Comparison of ENCODE assay signal across 8 cellular contexts in the genomic region with DNA sequence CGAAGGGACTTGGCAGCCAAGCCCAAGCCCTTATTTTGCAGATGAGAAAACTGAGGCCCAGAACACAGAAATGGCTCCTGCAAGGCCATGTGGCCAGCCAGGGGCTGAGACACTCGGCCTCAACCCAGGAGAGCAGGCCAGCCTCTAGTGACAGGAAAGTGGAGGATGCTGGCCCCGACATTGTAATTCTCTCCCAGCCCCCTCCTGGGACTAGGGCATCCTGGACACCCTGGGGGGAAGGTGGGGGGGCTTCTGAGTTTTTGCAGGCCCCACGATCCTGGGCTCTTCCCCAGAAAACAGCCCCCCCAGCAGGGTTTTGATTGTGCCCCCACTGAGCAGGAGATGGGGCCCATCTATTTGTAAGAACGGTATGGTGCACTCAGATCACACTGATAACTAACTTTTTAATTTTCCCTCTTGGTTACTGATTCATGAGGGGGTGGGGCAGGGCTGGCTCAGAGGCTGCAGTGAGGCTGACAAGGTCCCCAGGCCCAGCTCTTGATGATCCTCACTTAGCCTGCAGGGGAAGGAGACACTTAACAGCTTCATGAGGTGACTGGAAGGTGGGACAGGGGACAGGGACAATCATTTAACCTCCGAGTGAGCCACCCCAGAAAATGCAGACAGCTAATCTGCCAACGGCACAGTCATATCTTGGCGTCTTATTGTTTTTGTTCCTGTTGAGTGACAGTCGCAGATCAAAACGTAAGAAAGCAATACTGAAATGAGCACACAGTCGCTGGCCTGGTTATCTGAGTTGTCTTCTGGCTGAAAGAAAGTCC. TPM values are rescaled to one million over a fixed set of nuclear protein-coding genes. Genes with fewer than 3 reads are reported as not detected.
DNase-seq lines count a peak whose midpoint lies in the region; ATAC-seq, FAIRE-seq and TF ChIP-seq lines count a peak whose summit lies in the region.

No MANE protein-coding gene starts in this region.

- no peak for TF ChIP-seq CTCF in heart left ventricle (IDR thresholded peaks at IDR 0.05)
- TF ChIP-seq CTCF in endothelial cell of umbilical vein (IDR thresholded peaks at IDR 0.05; ENCODE audit: extremely low read depth in 1 of 2, insufficient read depth in 1 of 2, low read depth in 1 of 2, low read length in 2 of 2) = no peak

- dilution Hi-C loops in endothelial cell of umbilical vein (cut with MboI; ENCODE audit: extremely low pct_ligation_motif_present, low sequenced_read_pairs) = no loop called here

- TF ChIP-seq POLR2A in heart left ventricle (IDR thresholded peaks at IDR 0.05) = no peak
- no peak for TF ChIP-seq POLR2A in endothelial cell of umbilical vein (IDR thresholded peaks at IDR 0.05; ENCODE audit: low read depth, low read length)

- no peaks in the 10 kb centered on the region for H4K20me1 ChIP-seq in endothelial cell of umbilical vein (replicated peaks; ENCODE audit: control insufficient read depth, extremely low read depth, insufficient read depth, low read length)

- CTCF ChIA-PET in T-cell (lab: Charles Lee) (interaction anchor here (0.6 to 0.7 kb wide), 2 partner anchors 20 to 97 kb away, joined by 3 to 6 read pairs; no protein-coding TSS in a partner anchor), endothelial cell of umbilical vein (lab: Charles Lee) (interaction anchor here (1.3 to 1.9 kb wide), 3 partner anchors 15 to 34 kb away, joined by 3 to 8 read pairs (median 5); no protein-coding TSS in a partner anchor)

- WGBS in heart left ventricle, 4 donors = 33 to 53% (median 47%) methylated on average over 11 of the region's 11 CpGs

- H3K9ac ChIP-seq in endothelial cell of umbilical vein (replicated peaks; ENCODE audit: extremely low read depth, insufficient read depth, low read length) = peak overlapping the region; percentile 36

- H3K9me1 ChIP-seq in endothelial cell of umbilical vein (replicated peaks; ENCODE audit: control insufficient read depth, extremely low read depth, insufficient read depth, low read length) = no peaks in the 10 kb centered on the region

- H3K27ac Mint-ChIP-seq in T-cell = peak overlapping the region; percentile 76 to 83

- H3K27ac ChIP-seq in heart left ventricle = peak overlapping the region; percentile 10 to 96 (median 86)
- H3K27ac ChIP-seq in endothelial cell of umbilical vein (ENCODE audit: insufficient read depth, low read depth, low read length) = peak overlapping the region; percentile 56

- ATAC-seq in heart left ventricle = no peak
- no peak for ATAC-seq in Right ventricle myocardium superior (ENCODE audit: poor library complexity)
- ATAC-seq in T-cell (replicated peaks in 1 of 4) = peak in 1 of 4 experiments; percentile 7
- no peak for ATAC-seq in HG02588 (IDR thresholded peaks at IDR 0.05; ENCODE audit: unreplicated experiment)

- peak overlapping the region in 4 of 12 donors; percentile 5 to 29 (median 13) for H3K4me3 ChIP-seq in heart left ventricle
- no peak overlapping the region for H3K4me3 ChIP-seq in endothelial cell of umbilical vein (replicated peaks in 1 of 3; ENCODE audit: insufficient read depth in 1 of 3, low read depth in 1 of 3, low read length in 3 of 3)

- DNase-seq in heart left ventricle (no peak), Right ventricle myocardium superior (no peak), T-cell (no peak), endothelial cell of umbilical vein (ENCODE audit: low read depth, low spot score) (peak; percentile 46), germinal center (ENCODE audit: low spot score) (no peak), hippocampal formation (lab: John Stamatoyannopoulos, UW) (no peak)
- DNase-seq in stimulated activated CD4-positive, alpha-beta T cell treated with anti-CD3 and anti-CD28 coated beads, Interleukin-4, amount 100 ng/mL, for 1 hour = peak; percentile 52

- peak; percentile 85 for FAIRE-seq in endothelial cell of umbilical vein (lab: Jason Lieb, UNC)

- H3K4me1 Mint-ChIP-seq in T-cell = peaks cover 96 to 99% (median 98%) of the 10 kb centered on the region in 3 donors

- H3K27me3 Mint-ChIP-seq in T-cell = no peaks in the 10 kb centered on the region

- peak overlapping the region; percentile 30 for H2AFZ ChIP-seq in endothelial cell of umbilical vein (ENCODE audit: low read depth, low read length)

- H3K27me3 ChIP-seq in heart left ventricle (no peaks in the 10 kb centered on the region), endothelial cell of umbilical vein (ENCODE audit: control insufficient read depth in 2 of 2, insufficient read depth in 2 of 2, low read length in 2 of 2) (no peaks in the 10 kb centered on the region)

- H3K4me3 Mint-ChIP-seq in T-cell = peak overlapping the region; percentile 53 to 73 (median 70)

- peaks cover 0 to 8% (median 3%) of the 10 kb centered on the region in 9 donors for H3K36me3 ChIP-seq in heart left ventricle
- H3K36me3 ChIP-seq in endothelial cell of umbilical vein (ENCODE audit: control insufficient read depth in 2 of 2, extremely low read depth in 1 of 2, insufficient read depth in 2 of 2, low read length in 2 of 2) = no peaks in the 10 kb centered on the region

- H3K9me3 ChIP-seq in heart left ventricle = no peaks in the 10 kb centered on the region
- H3K9me3 ChIP-seq in endothelial cell of umbilical vein (replicated peaks; ENCODE audit: control insufficient read depth, insufficient read depth, low read length) = no peaks in the 10 kb centered on the region

- intact Hi-C loops in heart left ventricle (cut with DNase I) = loop anchor here in 1 of 10 donors (10.0 kb wide), 1 partner anchor 87 kb away; no protein-coding TSS in a partner anchor
- intact Hi-C loops in Right ventricle myocardium superior (cut with DNase I) = no loop called here
- intact Hi-C loops in endothelial cell of umbilical vein (cut with micrococcal nuclease) = loop anchor here (1.0 kb wide), 1 partner anchor 8 kb away; no protein-coding TSS in a partner anchor

- peaks cover 28% of the 10 kb centered on the region for H3K79me2 ChIP-seq in endothelial cell of umbilical vein (ENCODE audit: control insufficient read depth, insufficient read depth, low read length)

- peaks cover 29 to 100% (median 97%) of the 10 kb centered on the region in 12 donors for H3K4me1 ChIP-seq in heart left ventricle
- H3K4me1 ChIP-seq in endothelial cell of umbilical vein (ENCODE audit: control insufficient read depth, extremely low read depth, insufficient read depth, low read length) = peaks cover 82% of the 10 kb centered on the region

- no TSS peak for BruUV-seq in endothelial cell of umbilical vein (replicated peaks; lab: Mats Ljungman, UMichigan)

- peaks cover 6% of the 10 kb centered on the region for H3K36me3 Mint-ChIP-seq in T-cell

- POLR2A ChIA-PET in T-cell (lab: Charles Lee) = interaction anchor here (0.5 to 0.6 kb wide), 3 partner anchors 9 to 176 kb away, joined by 3 to 6 read pairs (median 4); no protein-coding TSS in a partner anchor
- POLR2A ChIA-PET in endothelial cell of umbilical vein (lab: Charles Lee) = interaction anchor here (1.7 kb wide), 1 partner anchor 30 kb away, joined by 3 read pairs; no protein-coding TSS in a partner anchor

- H3K4me2 ChIP-seq in endothelial cell of umbilical vein (ENCODE audit: insufficient read depth, low read length) = peak overlapping the region; percentile 25

- no peaks in the 10 kb centered on the region for H3K9me3 Mint-ChIP-seq in T-cell

TF ChIP-seq in endothelial cell of umbilical vein, 7 proteins besides CTCF, POLR2A, EP300 and RAD21:
- TF ChIP-seq EZH2 (IDR thresholded peaks at IDR 0.05; ENCODE audit: borderline replicate concordance, low read depth, low read length, severe bottlenecking) = no peak
- no peak for TF ChIP-seq JUN (IDR thresholded peaks at IDR 0.05; ENCODE audit: borderline replicate concordance, insufficient read depth, insufficient read length, low read depth)
- TF ChIP-seq FOS (IDR thresholded peaks at IDR 0.05; ENCODE audit: borderline replicate concordance, insufficient read depth, low read length) = no peak
- no peak for TF ChIP-seq POLR2AphosphoS5 (IDR thresholded peaks at IDR 0.05; ENCODE audit: insufficient read depth, low read depth, low read length)
- peak; percentile 63 for TF ChIP-seq GATA2 (IDR thresholded peaks at IDR 0.05; ENCODE audit: insufficient read depth, insufficient read length, low read depth, low read length)

RNA-seq across cellular contexts. Expression of a gene that starts 18.9 kb away (rescaled TPM):
- 10 to 100 TPM; 16.3 to 32.0 (median 19.9) TPM for total RNA-seq in heart left ventricle
- polyA plus RNA-seq in heart left ventricle = 10 to 100 TPM in 1 of 2 donors, 1 to 10 TPM in 1; 9.1 to 21.2 TPM
- total RNA-seq in Right ventricle myocardium superior = 14.0 TPM
- 100 to 1,000 TPM in 1 of 5 donors, 10 to 100 TPM in 4; 28.5 to 138 (median 57.7) TPM for total RNA-seq in T-cell
- 3.6 and 4.6 TPM in 2 replicates for total RNA-seq in endothelial cell of umbilical vein
- polyA plus RNA-seq in endothelial cell of umbilical vein = 8.0 and 10.2 TPM in 2 replicates
- polyA plus RNA-seq in endothelial cell of umbilical vein (2011; cell fraction: cytosol; rRNA removed) = 4.5 TPM in 2 replicates
- 5.0 and 9.0 TPM in 2 replicates for polyA plus RNA-seq in endothelial cell of umbilical vein (2011; cell fraction: nucleus; rRNA removed)
- polyA plus RNA-seq in endothelial cell of umbilical vein (2012) = 1.9 and 3.2 TPM in 2 replicates
- 12.6 and 15.2 TPM in 2 replicates for polyA minus RNA-seq in endothelial cell of umbilical vein
- polyA minus RNA-seq in endothelial cell of umbilical vein (2011; cell fraction: cytosol; rRNA and poly(A)+ RNA removed) = 20.6 TPM
- 8.1 and 15.0 TPM in 2 replicates for polyA minus RNA-seq in endothelial cell of umbilical vein (2011; cell fraction: nucleus; rRNA and poly(A)+ RNA removed)

Comparison
In these comparisons a context has a peak if more than half of its experiments do, and no peak if none do; other contexts are left out.
1. DNase-seq: peak in endothelial cell of umbilical vein (single experiment) and stimulated activated CD4-positive, alpha-beta T cell treated with anti-CD3 and anti-CD28 coated beads, Interleukin-4, amount 100 ng/mL, for 1 hour (single experiment); none in heart left ventricle (0 of 5), Right ventricle myocardium superior (single experiment), T-cell (0 of 34), germinal center (single experiment) and hippocampal formation (0 of 2).